11 cellular contexts compared by ENCODE assay signal in genomic region chr4:139977838-139978604, GRCh38.
DNase-seq lines count a peak whose midpoint lies in the region; ATAC-seq, FAIRE-seq and TF ChIP-seq lines count a peak whose summit lies in the region.
"Had no signal": no experiment of that assay in that cellular context is flagged by ENCODE, and none has a peak within 500 bp of the region (broad histone marks: within the 10 kb centered on the region; RNA-seq: fewer than 3 reads in every experiment).

No MANE protein-coding gene starts in this region.

- TF ChIP-seq CTCF in ascending aorta (IDR thresholded peaks at IDR 0.05), result no peak

- peak overlapping the region; percentile 77 to 91 for H3K27ac ChIP-seq in ascending aorta

- H3K36me3 Mint-ChIP-seq in immature natural killer cell, result peaks cover 0 to 3% (median 0%) of the 10 kb centered on the region in 3 donors

- intact Hi-C loops in ascending aorta (cut with DNase I), result no loop called here

- H3K4me3 ChIP-seq in ascending aorta, result no peak overlapping the region
- H3K4me3 ChIP-seq: adrenal gland had no signal

- H3K27me3 Mint-ChIP-seq in immature natural killer cell (ENCODE audit: low read depth in 3 of 3), result peaks cover 2 to 5% (median 3%) of the 10 kb centered on the region in 3 donors

- H3K27ac Mint-ChIP-seq in immature natural killer cell, result no peak overlapping the region

- H3K4me1 ChIP-seq in ascending aorta, result peaks cover 7 to 23% of the 10 kb centered on the region in 2 donors

- H3K4me1 Mint-ChIP-seq in immature natural killer cell, result peaks cover 16 to 44% of the 10 kb centered on the region in 2 donors

- TF ChIP-seq POLR2A in GM12891 (IDR thresholded peaks at IDR 0.05; ENCODE audit: low read depth, low read length), result no peak

- no peaks in the 10 kb centered on the region for H3K27me3 ChIP-seq in ascending aorta
- H3K27me3 ChIP-seq: adrenal gland had no signal

- no peak for DNase-seq in GM12891 (ENCODE audit: insufficient read length, low spot score)
- DNase-seq in ascending aorta (ENCODE audit: low spot score in 2 of 2), result no peak
- DNase-seq in immature natural killer cell, result no peak
- no peak for DNase-seq in SHP77 treated with DMSO at 0.1 percent for 48 hours (lab: John Stamatoyannopoulos, UW)
- no peak for DNase-seq in NCI-H1105 treated with DMSO at 0.1 percent for 48 hours (lab: John Stamatoyannopoulos, UW)
- no peak for DNase-seq in RPMI8226
- DNase-seq: adrenal gland, NCI-H774 had no signal

- ATAC-seq in GM19467 (IDR thresholded peaks at IDR 0.05; ENCODE audit: unreplicated experiment) (peak; percentile 44), HG03196 (IDR thresholded peaks at IDR 0.05; ENCODE audit: unreplicated experiment) (peak; percentile 44)

- H3K4me3 Mint-ChIP-seq in immature natural killer cell, result no peak overlapping the region

- H3K9me3 ChIP-seq in ascending aorta, result no peaks in the 10 kb centered on the region
- H3K9me3 ChIP-seq: adrenal gland had no signal

- no peaks in the 10 kb centered on the region for H3K36me3 ChIP-seq in ascending aorta
- H3K36me3 ChIP-seq: adrenal gland had no signal

- peak; percentile 89 for FAIRE-seq in GM12891 (lab: Jason Lieb, UNC)
- FAIRE-seq: TTC549 had no signal

- H3K9me3 Mint-ChIP-seq in immature natural killer cell, result no peaks in the 10 kb centered on the region

TF ChIP-seq in GM12891, 5 proteins besides CTCF, POLR2A, EP300 and RAD21:
- TF ChIP-seq POU2F2 (IDR thresholded peaks at IDR 0.05; ENCODE audit: low read depth, low read length), result no peak
- no peak for TF ChIP-seq PAX5 (IDR thresholded peaks at IDR 0.05; ENCODE audit: insufficient read depth, low read length, severe bottlenecking)
- TF ChIP-seq POLR2AphosphoS5 (IDR thresholded peaks at IDR 0.05; ENCODE audit: low read depth, low read length), result no peak
- TF ChIP-seq SPI1 (IDR thresholded peaks at IDR 0.05; ENCODE audit: low read depth, low read length), result peak; percentile 90
- no peak for TF ChIP-seq TAF1 (IDR thresholded peaks at IDR 0.05; ENCODE audit: low read depth, low read length)
